ENCODE assay signal across 21 cellular contexts in genomic region chr18:49024808-49025361, GRCh38.
DNase-seq lines count a peak whose midpoint lies in the region; ATAC-seq and TF ChIP-seq lines count a peak whose summit lies in the region.
"Had no signal": no experiment of that assay in that cellular context is flagged by ENCODE, and none has a peak within 500 bp of the region (broad histone marks: within the 10 kb centered on the region; RNA-seq: fewer than 3 reads in every experiment).

No MANE protein-coding gene starts in this region.

- no peaks in the 10 kb centered on the region for H3K9me3 Mint-ChIP-seq in activated B cell treated with CpG ODN at 0.5 μM for 24 hours
- no peaks in the 10 kb centered on the region for H3K9me3 Mint-ChIP-seq in nephron progenitor cell
- H3K9me3 Mint-ChIP-seq: activated naive CD4-positive, alpha-beta T cell treated with anti-CD3 and anti-CD28 coated beads, Interleukin-2, amount 50 U/mL, for 24 hours; T-helper 2 cell treated with Interferon-gamma antibody and Interleukin-4, amounts not matched to agents 5 μg/mL and 100 μg/mL, for 36 hours had no signal

- no peaks in the 10 kb centered on the region for H3K27me3 ChIP-seq in BE2C
- H3K27me3 ChIP-seq: neutrophil, tibial nerve had no signal

- H3K4me1 Mint-ChIP-seq in activated B cell treated with CpG ODN at 0.5 μM for 24 hours (peaks cover 45% of the 10 kb centered on the region), nephron progenitor cell (peaks cover 19% of the 10 kb centered on the region)
- H3K4me1 Mint-ChIP-seq: activated naive CD4-positive, alpha-beta T cell treated with anti-CD3 and anti-CD28 coated beads, Interleukin-2, amount 50 U/mL, for 24 hours had no signal

- H3K9me3 ChIP-seq in BE2C = no peaks in the 10 kb centered on the region
- H3K9me3 ChIP-seq: HAP-1, neutrophil, tibial nerve had no signal

- H3K4me3 ChIP-seq in BE2C (ENCODE audit: low read depth, low read length) = no peak overlapping the region
- H3K4me3 ChIP-seq: HAP-1, tibial nerve had no signal

- intact Hi-C loops in activated B cell treated with CpG ODN at 0.5 μM for 24 hours (cut with micrococcal nuclease) = no loop called here

- DNase-seq in BE2C (peak; percentile 51), GM13976 (ENCODE audit: low spot score) (peak; percentile 21), activated B cell treated with CpG ODN at 0.5 μM for 24 hours (no peak), nephron progenitor cell (no peak), RPMI8226 (no peak), GM13977 (ENCODE audit: low spot score) (no peak)
- no peak for DNase-seq in activated naive CD4-positive, alpha-beta T cell treated with Interleukin-2 at 50 U/mL for 16 hours
- DNase-seq: activated CD4-positive, alpha-beta T cell treated with anti-CD3 and anti-CD28 coated beads for 1 hour; EL; left colon; midbrain; NCI-H2081; NCI-H446 treated with DMSO at 0.1 percent for 48 hours; retina; stimulated activated naive CD4-positive, alpha-beta T cell had no signal

- CTCF ChIA-PET in activated B cell treated with CpG ODN at 0.5 μM for 24 hours (lab: Charles Lee) = no interaction called here

- H3K27me3 Mint-ChIP-seq in activated B cell treated with CpG ODN at 0.5 μM for 24 hours (no peaks in the 10 kb centered on the region), nephron progenitor cell (ENCODE audit: low read depth, poor library complexity) (peaks cover 16% of the 10 kb centered on the region)
- H3K27me3 Mint-ChIP-seq: activated naive CD4-positive, alpha-beta T cell treated with anti-CD3 and anti-CD28 coated beads, Interleukin-2, amount 50 U/mL, for 24 hours had no signal

- ATAC-seq in activated B cell treated with CpG ODN at 0.5 μM for 24 hours (ENCODE audit: low read depth) (no peak), GM21447 (IDR thresholded peaks at IDR 0.05; ENCODE audit: unreplicated experiment) (no peak)
- ATAC-seq: left colon had no signal

- H3K4me3 Mint-ChIP-seq in activated B cell treated with CpG ODN at 0.5 μM for 24 hours (peak overlapping the region; percentile 15), nephron progenitor cell (no peak overlapping the region)
- H3K4me3 Mint-ChIP-seq: activated naive CD4-positive, alpha-beta T cell treated with anti-CD3 and anti-CD28 coated beads, Interleukin-2, amount 50 U/mL, for 24 hours; T-helper 2 cell treated with Interferon-gamma antibody and Interleukin-4, amounts not matched to agents 5 μg/mL and 100 μg/mL, for 36 hours had no signal

- H3K27ac Mint-ChIP-seq in activated B cell treated with CpG ODN at 0.5 μM for 24 hours = no peak overlapping the region
- H3K27ac Mint-ChIP-seq in nephron progenitor cell = peak overlapping the region; percentile 72
- H3K27ac Mint-ChIP-seq: activated naive CD4-positive, alpha-beta T cell treated with anti-CD3 and anti-CD28 coated beads, Interleukin-2, amount 50 U/mL, for 24 hours; T-helper 2 cell treated with Interferon-gamma antibody and Interleukin-4, amounts not matched to agents 5 μg/mL and 100 μg/mL, for 36 hours had no signal

- no peaks in the 10 kb centered on the region for H3K36me3 ChIP-seq in BE2C
- H3K36me3 ChIP-seq: HAP-1, neutrophil, tibial nerve had no signal

- in situ Hi-C loops in GM13976 (cut with MboI; ENCODE audit: low sequenced_read_pairs, unreplicated experiment) (no loop called here), GM13977 (cut with MboI; ENCODE audit: low pct_unique_long_range_greater_than_20kb, low sequenced_read_pairs, unreplicated experiment) (no loop called here)

- 0 out of 2 replicates have a peak, but pooled peaks cover 2% of the 10 kb centered on the region for H3K4me1 ChIP-seq in BE2C
- H3K4me1 ChIP-seq: HAP-1, tibial nerve had no signal

- H3K36me3 Mint-ChIP-seq in activated B cell treated with CpG ODN at 0.5 μM for 24 hours (ENCODE audit: low read depth) (no peaks in the 10 kb centered on the region), nephron progenitor cell (ENCODE audit: low read depth) (no peaks in the 10 kb centered on the region)
- H3K36me3 Mint-ChIP-seq: activated naive CD4-positive, alpha-beta T cell treated with anti-CD3 and anti-CD28 coated beads, Interleukin-2, amount 50 U/mL, for 24 hours had no signal

- no peak for TF ChIP-seq CTCF in BE2C (IDR thresholded peaks at IDR 0.05; ENCODE audit: low read depth, low read length)
- no peak for TF ChIP-seq CTCF in GM13976 (IDR thresholded peaks at IDR 0.05; ENCODE audit: borderline replicate concordance, control extremely low read depth, extremely low read depth, insufficient read depth, missing control alignments)
- no peak for TF ChIP-seq CTCF in activated B cell treated with CpG ODN at 0.5 μM for 24 hours (IDR thresholded peaks at IDR 0.05)
- no peak for TF ChIP-seq CTCF in nephron progenitor cell (IDR thresholded peaks at IDR 0.05)
- TF ChIP-seq CTCF in GM13977 (IDR thresholded peaks at IDR 0.05; ENCODE audit: extremely low read depth, insufficient read depth, missing control alignments) = no peak

- POLR2A ChIA-PET in activated B cell treated with CpG ODN at 0.5 μM for 24 hours (lab: Charles Lee) = no interaction called here

Comparison
In these comparisons a context has a peak if more than half of its experiments do, and no peak if none do; other contexts are left out.
1. DNase-seq: peak in BE2C (single experiment) and GM13976 (single experiment); none in activated B cell treated with CpG ODN at 0.5 μM for 24 hours (single experiment), nephron progenitor cell (single experiment), RPMI8226 (single experiment), GM13977 (single experiment) and activated naive CD4-positive, alpha-beta T cell treated with Interleukin-2 at 50 U/mL for 16 hours (single experiment).